In the genomic region with DNA sequence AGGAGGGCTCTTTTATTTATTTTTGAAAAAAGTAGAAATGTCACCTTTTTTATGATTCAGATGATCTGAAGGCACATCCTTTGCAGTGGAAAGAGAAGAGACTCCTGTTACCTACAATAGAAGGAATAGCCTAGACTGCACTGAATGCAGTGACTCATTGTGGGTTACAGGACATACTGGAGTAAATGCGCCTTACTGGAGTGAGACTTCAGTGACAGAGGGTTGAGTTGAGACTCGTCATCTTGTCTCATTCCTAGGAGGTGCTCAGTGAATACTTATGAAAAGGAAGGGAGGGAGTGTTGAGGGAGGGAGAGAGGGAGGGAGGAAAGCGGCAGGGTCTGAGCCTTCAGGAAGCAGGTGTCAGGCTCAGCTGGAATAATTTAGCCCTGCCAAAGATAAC, we compare ENCODE assay signal across 12 cellular contexts. TPM values are rescaled to one million over a fixed set of nuclear protein-coding genes. Genes with fewer than 3 reads are reported as not detected.
DNase-seq lines count a peak whose midpoint lies in the region; ATAC-seq and TF ChIP-seq lines count a peak whose summit lies in the region.
"Had no signal": no experiment of that assay in that cellular context is flagged by ENCODE, and none has a peak within 500 bp of the region (broad histone marks: within the 10 kb centered on the region; RNA-seq: fewer than 3 reads in every experiment).

No MANE protein-coding gene starts in this region.

- peaks cover 11% of the 10 kb centered on the region for H3K4me1 Mint-ChIP-seq in activated CD4-positive, alpha-beta memory T cell treated with anti-CD3 and anti-CD28 coated beads, Interleukin-2, amount 10 ng/mL, durations not matched to agents 7 days and 5 days

- no peaks in the 10 kb centered on the region for H3K9me3 Mint-ChIP-seq in activated CD4-positive, alpha-beta memory T cell treated with anti-CD3 and anti-CD28 coated beads, Interleukin-2, amount 10 ng/mL, durations not matched to agents 7 days and 5 days
- H3K9me3 Mint-ChIP-seq: activated naive CD4-positive, alpha-beta T cell treated with anti-CD3 and anti-CD28 coated beads, Interleukin-2, amount 50 U/mL, for 72 hours had no signal

- peaks cover 10% of the 10 kb centered on the region for H3K4me1 ChIP-seq in Panc1 (ENCODE audit: control insufficient read depth, insufficient read depth, low read length)
- H3K4me1 ChIP-seq in prostate gland (replicated peaks): peaks cover 21% of the 10 kb centered on the region

- POLR2A ChIA-PET in Panc1 (lab: Charles Lee): no interaction called here
- POLR2A ChIA-PET in activated CD4-positive, alpha-beta memory T cell treated with anti-CD3 and anti-CD28 coated beads, Interleukin-2, amount 10 ng/mL, durations not matched to agents 7 days and 5 days (lab: Charles Lee): interaction anchor here (2.5 kb wide), 1 partner anchor 43 kb away, joined by 6 read pairs; a partner anchor contains a TSS

- TF ChIP-seq CTCF in Panc1 (IDR thresholded peaks at IDR 0.05): no peak
- no peak for TF ChIP-seq CTCF in prostate gland (IDR thresholded peaks at IDR 0.05)

- H3K4me3 ChIP-seq in Panc1 (ENCODE audit: low read depth in 2 of 2, low read length in 2 of 2): no peak overlapping the region
- H3K4me3 ChIP-seq in prostate gland: no peak overlapping the region
- H3K4me3 ChIP-seq: skin epidermis had no signal

- H3K9me3 ChIP-seq in Panc1 (ENCODE audit: control insufficient read depth, insufficient read depth, low read depth, low read length) (no peaks in the 10 kb centered on the region; the same call in 1 of the 2 replicates), prostate gland (no peaks in the 10 kb centered on the region)

- peaks cover 14% of the 10 kb centered on the region for H3K27me3 Mint-ChIP-seq in activated CD4-positive, alpha-beta memory T cell treated with anti-CD3 and anti-CD28 coated beads, Interleukin-2, amount 10 ng/mL, durations not matched to agents 7 days and 5 days

- CTCF ChIA-PET in Panc1 (lab: Charles Lee): no interaction called here
- CTCF ChIA-PET in activated CD4-positive, alpha-beta memory T cell treated with anti-CD3 and anti-CD28 coated beads, Interleukin-2, amount 10 ng/mL, durations not matched to agents 7 days and 5 days (lab: Charles Lee): interaction anchor here (1.3 to 1.5 kb wide), 2 partner anchors 19 to 21 kb away, joined by 3 to 7 read pairs; no protein-coding TSS in a partner anchor

- DNase-seq in NCI-H146 (lab: John Stamatoyannopoulos, UW) (peak; percentile 38), NCI-H146 treated with DMSO at 0.1 percent for 48 hours (lab: John Stamatoyannopoulos, UW; ENCODE audit: unreplicated experiment) (no peak), Panc1 (ENCODE audit: low read depth, low spot score) (no peak), epithelial cell of prostate (ENCODE audit: low read depth, low spot score) (peak; percentile 91), prostate gland (ENCODE audit: low spot score) (peak; percentile 14), NCI-H1105 (lab: John Stamatoyannopoulos, UW) (no peak)
- no peak for DNase-seq in activated CD4-positive, alpha-beta memory T cell treated with anti-CD3 and anti-CD28 coated beads, Interleukin-2, amount 10 ng/mL, durations not matched to agents 7 days and 5 days
- DNase-seq: activated CD8-positive, alpha-beta T cell treated with anti-CD3 and anti-CD28 coated beads, Interleukin-2, amount 10 ng/mL, durations not matched to agents 7 days and 5 days; NCI-H345 had no signal

- no peaks in the 10 kb centered on the region for H3K36me3 Mint-ChIP-seq in activated CD4-positive, alpha-beta memory T cell treated with anti-CD3 and anti-CD28 coated beads, Interleukin-2, amount 10 ng/mL, durations not matched to agents 7 days and 5 days (ENCODE audit: low read depth)
- H3K36me3 Mint-ChIP-seq: activated naive CD4-positive, alpha-beta T cell treated with anti-CD3 and anti-CD28 coated beads, Interleukin-2, amount 50 U/mL, for 72 hours had no signal

- H3K27me3 ChIP-seq in Panc1 (ENCODE audit: control insufficient read depth, insufficient read depth, low read length): no peaks in the 10 kb centered on the region
- no peaks in the 10 kb centered on the region for H3K27me3 ChIP-seq in prostate gland (replicated peaks; ENCODE audit: insufficient read depth)

- intact Hi-C loops in Panc1 (cut with micrococcal nuclease; ENCODE audit: unreplicated experiment): no loop called here
- intact Hi-C loops in prostate gland (cut with DNase I): no loop called here

- no TSS peak for BruUV-seq in Panc1 (replicated peaks; lab: Mats Ljungman, UMichigan)

- in situ Hi-C loops in Panc1 (cut with HindIII; ENCODE audit: low pct_unique_long_range_greater_than_20kb, low sequenced_read_pairs): no loop called here

- H3K4me3 Mint-ChIP-seq in activated CD4-positive, alpha-beta memory T cell treated with anti-CD3 and anti-CD28 coated beads, Interleukin-2, amount 10 ng/mL, durations not matched to agents 7 days and 5 days: no peak overlapping the region
- H3K4me3 Mint-ChIP-seq: activated CD8-positive, alpha-beta T cell treated with anti-CD3 and anti-CD28 coated beads, Interleukin-2, amount 10 ng/mL, durations not matched to agents 7 days and 5 days had no signal

- no peak overlapping the region for H3K27ac Mint-ChIP-seq in activated CD4-positive, alpha-beta memory T cell treated with anti-CD3 and anti-CD28 coated beads, Interleukin-2, amount 10 ng/mL, durations not matched to agents 7 days and 5 days
- H3K27ac Mint-ChIP-seq: activated CD8-positive, alpha-beta T cell treated with anti-CD3 and anti-CD28 coated beads, Interleukin-2, amount 10 ng/mL, durations not matched to agents 7 days and 5 days had no signal

- WGBS in prostate gland: 37% methylated on average over 3 of the region's 3 CpGs

- H3K36me3 ChIP-seq in Panc1 (ENCODE audit: control insufficient read depth, insufficient read depth, low read length): no peaks in the 10 kb centered on the region
- H3K36me3 ChIP-seq in prostate gland: no peaks in the 10 kb centered on the region

- no peak for TF ChIP-seq POLR2A in prostate gland (IDR thresholded peaks at IDR 0.05)

- H3K27ac ChIP-seq in Panc1 (ENCODE audit: low read length) (no peak overlapping the region), epithelial cell of prostate (peak overlapping the region; percentile 92), prostate gland (peak overlapping the region; percentile 82 to 88)

- peak; percentile 73 for ATAC-seq in Panc1
- no peak for ATAC-seq in GM19324 (IDR thresholded peaks at IDR 0.05; ENCODE audit: low FRiP score, unreplicated experiment)
- ATAC-seq: activated CD8-positive, alpha-beta T cell treated with anti-CD3 and anti-CD28 coated beads, Interleukin-2, amount 10 ng/mL, durations not matched to agents 7 days and 5 days had no signal

RNA-seq across cellular contexts. Expression of a gene that starts 25.2 kb away (rescaled TPM):
- total RNA-seq in Panc1 (2021; ENCODE audit: unreplicated experiment): 6.7 TPM
- 8.6 TPM for polyA plus RNA-seq in Panc1 (2012; ENCODE audit: insufficient read length)
- 10 to 100 TPM; 36.5 to 43.1 TPM for total RNA-seq in prostate gland
- 10 to 100 TPM; 23.9 to 27.1 TPM for total RNA-seq in activated CD4-positive, alpha-beta memory T cell treated with anti-CD3 and anti-CD28 coated beads, Interleukin-2, amount 10 ng/mL, durations not matched to agents 7 days and 5 days

RNA-seq across cellular contexts. Expression of a gene that starts 25.4 kb away (rescaled TPM):
- total RNA-seq in Panc1 (2021; ENCODE audit: unreplicated experiment) (38.8 TPM), prostate gland (10 to 100 TPM; 11.3 to 31.9 TPM)
- 8.5 TPM for polyA plus RNA-seq in Panc1 (2012; ENCODE audit: insufficient read length)
- total RNA-seq in activated CD4-positive, alpha-beta memory T cell treated with anti-CD3 and anti-CD28 coated beads, Interleukin-2, amount 10 ng/mL, durations not matched to agents 7 days and 5 days: 10 to 100 TPM; 15.1 to 15.4 TPM

RNA-seq across cellular contexts. Expression of a gene that starts 42.0 kb away (rescaled TPM):
- total RNA-seq in Panc1 (2021; ENCODE audit: unreplicated experiment) (647 TPM), prostate gland (100 to 1,000 TPM; 363 to 598 TPM)
- polyA plus RNA-seq in Panc1 (2012; ENCODE audit: insufficient read length): 644 TPM
- total RNA-seq in activated CD4-positive, alpha-beta memory T cell treated with anti-CD3 and anti-CD28 coated beads, Interleukin-2, amount 10 ng/mL, durations not matched to agents 7 days and 5 days: 100 to 1,000 TPM; 716 to 729 TPM

Comparison
In these comparisons a context has a peak if more than half of its experiments do, and no peak if none do; other contexts are left out.
1. DNase-seq: peak in NCI-H146 (single experiment), epithelial cell of prostate (single experiment) and prostate gland (single experiment); none in NCI-H146 treated with DMSO at 0.1 percent for 48 hours (single experiment), Panc1 (single experiment), activated CD4-positive, alpha-beta memory T cell treated with anti-CD3 and anti-CD28 coated beads, Interleukin-2, amount 10 ng/mL, durations not matched to agents 7 days and 5 days (single experiment) and NCI-H1105 (single experiment).